19 cellular contexts compared by ENCODE assay signal in the genomic region with DNA sequence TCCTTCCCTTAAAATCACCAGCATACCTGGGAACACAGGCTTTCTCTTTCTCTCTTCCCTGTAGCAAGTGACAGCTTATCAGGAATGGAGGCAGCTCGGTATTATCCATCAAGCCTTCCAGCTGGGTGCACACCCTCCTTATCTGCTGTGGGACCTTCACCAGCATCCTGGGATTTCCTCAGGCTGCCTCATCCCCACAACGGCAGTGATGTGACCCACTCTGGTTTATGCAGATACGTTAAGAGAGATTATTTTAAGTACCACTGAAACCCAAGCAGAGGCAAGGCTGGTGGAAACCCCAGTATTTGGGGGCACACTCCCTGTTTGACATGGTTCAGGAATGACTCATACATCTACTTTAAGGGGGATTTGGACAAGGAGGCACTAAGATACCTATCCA.
"Had no signal": no experiment of that assay in that cellular context is flagged by ENCODE, and none has a peak within 500 bp of the region (broad histone marks: within the 10 kb centered on the region; RNA-seq: fewer than 3 reads in every experiment).

No MANE protein-coding gene starts in this region.

- H3K27me3 Mint-ChIP-seq: T-cell had no signal

- H3K27me3 ChIP-seq: sigmoid colon, testis, vagina had no signal

- H3K27ac Mint-ChIP-seq: activated naive CD4-positive, alpha-beta T cell treated with anti-CD3 and anti-CD28 coated beads for 36 hours; activated naive CD8-positive, alpha-beta T cell treated with anti-CD3 and anti-CD28 coated beads, Interleukin-2, amount 10 ng/mL, durations not matched to agents 7 days and 5 days; nephron; T-cell; T-helper 2 cell treated with Interferon-gamma antibody and Interleukin-4, amounts not matched to agents 5 μg/mL and 100 μg/mL, for 36 hours; type B pancreatic cell had no signal

- H3K36me3 Mint-ChIP-seq: type B pancreatic cell had no signal

- H3K4me1 Mint-ChIP-seq: activated naive CD8-positive, alpha-beta T cell treated with anti-CD3 and anti-CD28 coated beads, Interleukin-2, amount 10 ng/mL, durations not matched to agents 7 days and 5 days had no signal

- H3K4me2 ChIP-seq: smooth muscle cell had no signal

- H3K9me3 ChIP-seq: left ventricle myocardium inferior, sigmoid colon, testis, vagina had no signal

- H3K4me3 Mint-ChIP-seq: activated naive CD4-positive, alpha-beta T cell treated with anti-CD3 and anti-CD28 coated beads for 36 hours; activated naive CD8-positive, alpha-beta T cell treated with anti-CD3 and anti-CD28 coated beads, Interleukin-2, amount 10 ng/mL, durations not matched to agents 7 days and 5 days; activated T-cell treated with anti-CD3 and anti-CD28 coated beads, Interleukin-2, amount 50 U/mL, for 4 hours; nephron; T-cell; T-helper 2 cell treated with Interferon-gamma antibody and Interleukin-4, amounts not matched to agents 5 μg/mL and 100 μg/mL, for 36 hours; type B pancreatic cell had no signal

- H3K4me3 ChIP-seq: left ventricle myocardium inferior, sigmoid colon, smooth muscle cell, testis, vagina had no signal

- DNase-seq: activated CD8-positive, alpha-beta memory T cell treated with anti-CD3 and anti-CD28 coated beads, Interleukin-2, amount 50 U/mL, for 48 hours; activated naive CD4-positive, alpha-beta T cell treated with anti-CD3 and anti-CD28 coated beads for 36 hours; activated naive CD8-positive, alpha-beta T cell treated with anti-CD3 and anti-CD28 coated beads, Interleukin-2, amount 10 ng/mL, durations not matched to agents 7 days and 5 days; activated T-cell treated with anti-CD3 and anti-CD28 coated beads, Interleukin-2, amount 50 U/mL, for 4 hours; amniotic stem cell; cerebellar nuclear complex; cortex of kidney; foreskin keratinocyte; left ventricle myocardium inferior; sigmoid colon; stimulated activated CD4-positive, alpha-beta T cell treated with anti-CD3 and anti-CD28 coated beads, Interleukin-2, amount 100 ng/mL, for 48 hours; stimulated activated naive CD4-positive, alpha-beta T cell; T-cell; testis had no signal

- H3K36me3 ChIP-seq: left ventricle myocardium inferior, sigmoid colon, vagina had no signal

- H3K9me3 Mint-ChIP-seq: activated naive CD4-positive, alpha-beta T cell treated with anti-CD3 and anti-CD28 coated beads for 36 hours; activated naive CD8-positive, alpha-beta T cell treated with anti-CD3 and anti-CD28 coated beads, Interleukin-2, amount 10 ng/mL, durations not matched to agents 7 days and 5 days; activated T-cell treated with anti-CD3 and anti-CD28 coated beads, Interleukin-2, amount 50 U/mL, for 4 hours; nephron; T-helper 2 cell treated with Interferon-gamma antibody and Interleukin-4, amounts not matched to agents 5 μg/mL and 100 μg/mL, for 36 hours; type B pancreatic cell had no signal

- H3K27ac ChIP-seq: foreskin keratinocyte, left ventricle myocardium inferior, sigmoid colon, testis, vagina had no signal

- H3K4me1 ChIP-seq: foreskin keratinocyte, left ventricle myocardium inferior, sigmoid colon, testis, vagina had no signal
